ENCODE assay signal across 1 cellular context in the genomic region with DNA sequence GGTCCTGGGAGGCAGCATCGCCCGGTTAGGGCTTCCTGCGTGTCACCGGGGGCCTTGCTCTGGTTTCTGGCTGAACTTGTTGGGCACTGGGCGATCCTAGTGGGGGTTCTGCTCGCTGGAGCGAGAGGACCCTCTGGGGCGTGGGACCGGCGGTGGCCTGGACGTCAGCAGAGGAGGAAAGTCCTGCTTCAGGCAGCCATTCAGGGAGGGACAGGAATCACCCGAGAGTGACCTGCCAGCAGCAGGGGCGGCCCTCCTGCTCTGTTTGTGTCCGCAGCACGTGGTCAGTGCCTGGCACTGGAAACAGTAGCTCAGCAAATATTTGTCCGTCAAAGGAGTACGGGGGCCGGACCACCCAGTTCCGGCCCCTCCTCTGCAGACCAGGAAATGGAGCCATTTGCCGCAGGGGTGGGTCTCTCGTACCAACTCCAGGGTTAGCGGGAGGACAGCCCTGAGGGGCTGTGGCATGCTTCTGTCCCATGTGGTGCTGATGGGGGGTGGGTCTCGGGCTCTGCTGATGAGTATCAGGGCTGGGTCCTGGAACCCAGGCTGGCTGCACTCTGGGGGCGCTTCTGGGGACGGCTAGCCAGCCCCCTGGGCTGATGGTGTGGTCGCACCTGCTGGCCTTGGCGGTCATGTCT.
TF ChIP-seq lines count a peak whose summit lies in the region.

No MANE protein-coding gene starts in this region.

TF ChIP-seq in SK-N-SH treated with all-trans-retinoic acid at 6 μM for 48 hours, 23 proteins besides CTCF, POLR2A, EP300 and RAD21 (continued from another document):
- TF ChIP-seq, protein P1, sequence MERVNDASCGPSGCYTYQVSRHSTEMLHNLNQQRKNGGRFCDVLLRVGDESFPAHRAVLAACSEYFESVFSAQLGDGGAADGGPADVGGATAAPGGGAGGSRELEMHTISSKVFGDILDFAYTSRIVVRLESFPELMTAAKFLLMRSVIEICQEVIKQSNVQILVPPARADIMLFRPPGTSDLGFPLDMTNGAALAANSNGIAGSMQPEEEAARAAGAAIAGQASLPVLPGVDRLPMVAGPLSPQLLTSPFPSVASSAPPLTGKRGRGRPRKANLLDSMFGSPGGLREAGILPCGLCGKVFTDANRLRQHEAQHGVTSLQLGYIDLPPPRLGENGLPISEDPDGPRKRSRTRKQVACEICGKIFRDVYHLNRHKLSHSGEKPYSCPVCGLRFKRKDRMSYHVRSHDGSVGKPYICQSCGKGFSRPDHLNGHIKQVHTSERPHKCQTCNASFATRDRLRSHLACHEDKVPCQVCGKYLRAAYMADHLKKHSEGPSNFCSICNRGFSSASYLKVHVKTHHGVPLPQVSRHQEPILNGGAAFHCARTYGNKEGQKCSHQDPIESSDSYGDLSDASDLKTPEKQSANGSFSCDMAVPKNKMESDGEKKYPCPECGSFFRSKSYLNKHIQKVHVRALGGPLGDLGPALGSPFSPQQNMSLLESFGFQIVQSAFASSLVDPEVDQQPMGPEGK (CRISPR knock-in tag; IDR thresholded peaks at IDR 0.05; ENCODE audit: borderline replicate concordance): no peak
- TF ChIP-seq ESRRG (CRISPR knock-in tag; IDR thresholded peaks at IDR 0.05) (no peak), SNAI2 (CRISPR knock-in tag; IDR thresholded peaks at IDR 0.05) (no peak)
- TF ChIP-seq, protein P2, sequence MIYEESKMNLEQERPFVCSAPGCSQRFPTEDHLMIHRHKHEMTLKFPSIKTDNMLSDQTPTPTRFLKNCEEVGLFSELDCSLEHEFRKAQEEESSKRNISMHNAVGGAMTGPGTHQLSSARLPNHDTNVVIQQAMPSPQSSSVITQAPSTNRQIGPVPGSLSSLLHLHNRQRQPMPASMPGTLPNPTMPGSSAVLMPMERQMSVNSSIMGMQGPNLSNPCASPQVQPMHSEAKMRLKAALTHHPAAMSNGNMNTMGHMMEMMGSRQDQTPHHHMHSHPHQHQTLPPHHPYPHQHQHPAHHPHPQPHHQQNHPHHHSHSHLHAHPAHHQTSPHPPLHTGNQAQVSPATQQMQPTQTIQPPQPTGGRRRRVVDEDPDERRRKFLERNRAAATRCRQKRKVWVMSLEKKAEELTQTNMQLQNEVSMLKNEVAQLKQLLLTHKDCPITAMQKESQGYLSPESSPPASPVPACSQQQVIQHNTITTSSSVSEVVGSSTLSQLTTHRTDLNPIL (CRISPR knock-in tag; IDR thresholded peaks at IDR 0.05; ENCODE audit: low read depth): no peak
